8 cellular contexts compared by ENCODE assay signal in the genomic region with DNA sequence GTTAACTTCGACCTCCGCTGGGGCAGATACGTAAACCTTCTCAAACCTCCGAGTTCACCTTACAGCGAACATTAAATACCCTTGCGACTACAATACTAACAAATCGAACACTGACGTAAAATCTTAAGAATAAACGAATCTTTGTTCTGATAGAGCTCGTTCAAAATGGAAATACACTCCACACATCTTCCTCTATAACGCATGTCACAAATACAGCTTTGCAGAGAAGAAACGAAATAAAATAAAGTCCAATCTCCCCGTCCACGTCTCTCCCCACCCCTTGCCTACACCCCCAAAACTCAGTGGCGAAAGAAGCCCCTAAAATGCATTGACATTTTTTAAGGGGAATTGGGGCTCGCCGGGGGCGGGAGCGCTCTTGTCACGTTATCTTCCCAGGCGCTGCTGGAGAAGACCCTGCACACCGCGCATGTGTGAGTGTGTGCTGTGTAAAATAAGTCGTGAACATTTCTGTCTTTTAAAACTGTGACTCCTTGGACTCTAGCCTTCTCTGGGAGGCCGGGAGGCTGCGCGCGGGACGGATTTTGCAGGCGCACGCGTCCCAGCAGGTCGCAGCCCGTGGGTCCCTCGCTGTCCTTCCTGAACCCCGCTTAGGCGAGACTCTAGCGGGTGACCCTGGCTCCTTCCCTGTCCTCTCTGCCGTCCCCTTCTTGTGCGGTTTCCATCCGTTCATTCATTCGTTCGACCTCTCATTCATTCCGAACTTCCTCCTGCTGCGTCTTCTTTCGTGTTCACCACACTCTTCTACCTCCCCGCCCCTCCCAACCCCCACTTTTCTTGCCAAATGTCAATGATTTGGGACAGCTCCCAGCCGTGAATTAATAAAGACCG. TPM values are rescaled to one million over a fixed set of nuclear protein-coding genes. Genes with fewer than 3 reads are reported as not detected.
DNase-seq lines count a peak whose midpoint lies in the region; ATAC-seq, FAIRE-seq and TF ChIP-seq lines count a peak whose summit lies in the region.

No MANE protein-coding gene starts in this region.

- H3K9me3 Mint-ChIP-seq in endothelial cell (ENCODE audit: unreplicated experiment) (no peaks in the 10 kb centered on the region), progenitor cell of endocrine pancreas (ENCODE audit: low read depth) (no peaks in the 10 kb centered on the region)

- H3K27me3 Mint-ChIP-seq in endothelial cell (ENCODE audit: unreplicated experiment) (peaks cover 25% of the 10 kb centered on the region), progenitor cell of endocrine pancreas (peaks cover 93% of the 10 kb centered on the region)

- DNase-seq in GM03348 (ENCODE audit: low spot score), result peak; percentile 25
- peak; percentile 47 for DNase-seq in MG63
- no peak for DNase-seq in endothelial cell (ENCODE audit: low spot score)
- DNase-seq in progenitor cell of endocrine pancreas (ENCODE audit: low spot score, unreplicated experiment), result no peak
- no peak for DNase-seq in urothelium cell line (ENCODE audit: low spot score)
- no peak for DNase-seq in NCI-H2081 treated with DMSO at 0.1 percent for 48 hours (lab: John Stamatoyannopoulos, UW)
- no peak for DNase-seq in DMS153 (lab: John Stamatoyannopoulos, UW)

- H3K9me3 ChIP-seq in MG63, result no peaks in the 10 kb centered on the region

- no peak for ATAC-seq in GM21526 (IDR thresholded peaks at IDR 0.05; ENCODE audit: low FRiP score, unreplicated experiment)

- TF ChIP-seq CTCF in endothelial cell (IDR thresholded peaks at IDR 0.05; ENCODE audit: unreplicated experiment) (no peak), progenitor cell of endocrine pancreas (IDR thresholded peaks at IDR 0.05; ENCODE audit: unreplicated experiment) (no peak)

- H3K4me3 Mint-ChIP-seq in endothelial cell (ENCODE audit: unreplicated experiment), result peak overlapping the region; percentile 92
- H3K4me3 Mint-ChIP-seq in progenitor cell of endocrine pancreas (ENCODE audit: low read depth), result peak overlapping the region; percentile 43

- no peaks in the 10 kb centered on the region for H3K27me3 ChIP-seq in MG63

- H3K27ac Mint-ChIP-seq in endothelial cell (ENCODE audit: unreplicated experiment), result peak overlapping the region; percentile 86
- peak overlapping the region; percentile 71 for H3K27ac Mint-ChIP-seq in progenitor cell of endocrine pancreas

- H3K36me3 Mint-ChIP-seq in endothelial cell (ENCODE audit: low read depth, unreplicated experiment) (peaks cover 28% of the 10 kb centered on the region), progenitor cell of endocrine pancreas (ENCODE audit: insufficient read depth) (no peaks in the 10 kb centered on the region)

- no peak for FAIRE-seq in urothelium cell line (lab: Jason Lieb, UNC)

- H3K4me3 ChIP-seq in MG63, result peak overlapping the region; percentile 68

- H3K4me1 Mint-ChIP-seq in endothelial cell (ENCODE audit: unreplicated experiment), result peaks cover 61% of the 10 kb centered on the region
- peaks cover 13% of the 10 kb centered on the region for H3K4me1 Mint-ChIP-seq in progenitor cell of endocrine pancreas (ENCODE audit: low read depth)

- H3K36me3 ChIP-seq in MG63, result peaks cover 7% of the 10 kb centered on the region

RNA-seq across cellular contexts. Expression of a gene that starts 2.4 kb away (rescaled TPM):
- 36.5 and 44.1 TPM in 2 replicates for total RNA-seq in MG63 (2014; rRNA removed; shearing (Covaris generic); ENCODE audit: low replicate concordance)
- 39.6 TPM for total RNA-seq in endothelial cell (ENCODE audit: unreplicated experiment)
- total RNA-seq in progenitor cell of endocrine pancreas, result not detected in 2 replicates

Comparison
In these comparisons a context has a peak if more than half of its experiments do, and no peak if none do; other contexts are left out.
1. DNase-seq: peak in GM03348 (single experiment) and MG63 (single experiment); none in endothelial cell (single experiment), progenitor cell of endocrine pancreas (single experiment), urothelium cell line (single experiment), NCI-H2081 treated with DMSO at 0.1 percent for 48 hours (single experiment) and DMS153 (single experiment).
2. RNA of a gene that starts 2.4 kb away (total RNA-seq): 36.5 to 44.1 TPM in MG63 and 39.6 TPM in endothelial cell (single experiment); not detected in progenitor cell of endocrine pancreas; every median in the first group is over 10 times any median in the second.